In the genomic region with DNA sequence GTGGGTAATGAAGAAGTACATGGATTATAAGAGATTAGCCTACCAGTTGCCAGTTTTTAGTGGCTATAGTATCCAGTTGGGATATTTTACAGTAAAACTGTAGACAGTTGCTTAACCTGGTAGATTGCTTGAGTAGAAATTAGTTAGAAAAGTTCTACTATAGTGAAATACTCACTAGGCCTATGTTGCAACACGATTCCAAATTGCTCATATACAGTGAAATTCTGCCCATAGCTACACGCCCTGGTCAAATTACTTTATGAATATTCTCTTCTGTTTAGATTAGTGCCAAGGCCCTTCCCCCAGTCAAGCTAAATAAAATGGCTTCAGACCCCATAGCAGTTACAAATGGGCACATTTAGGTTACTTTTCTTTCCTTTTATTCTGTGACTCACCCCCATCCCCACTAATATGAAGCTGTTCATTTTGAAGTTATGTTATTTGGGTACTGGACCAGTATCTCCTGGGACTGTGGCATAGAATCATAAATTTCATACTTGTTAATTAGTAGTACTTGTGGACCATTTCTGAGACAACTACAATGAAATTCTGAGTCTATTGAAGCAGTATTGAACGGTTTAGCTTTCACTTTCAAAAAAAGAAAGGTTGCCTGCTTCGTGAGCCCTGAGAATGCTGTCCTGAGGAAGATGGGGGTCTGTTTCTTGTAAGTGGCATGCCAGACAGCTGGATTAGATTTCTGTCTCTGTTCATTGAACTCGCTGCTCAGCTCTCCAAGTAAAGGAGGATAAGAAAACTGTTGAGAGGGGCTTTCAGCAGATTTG, we compare ENCODE assay signal across 12 cellular contexts.
DNase-seq lines count a peak whose midpoint lies in the region; ATAC-seq and TF ChIP-seq lines count a peak whose summit lies in the region.
"Had no signal": no experiment of that assay in that cellular context is flagged by ENCODE, and none has a peak within 500 bp of the region (broad histone marks: within the 10 kb centered on the region; RNA-seq: fewer than 3 reads in every experiment).

No MANE protein-coding gene starts in this region.

- no peaks in the 10 kb centered on the region for H4K20me1 ChIP-seq in OCI-LY7 (ENCODE audit: insufficient read depth, low read length)

- H3K9me3 ChIP-seq in left ventricle myocardium inferior (replicated peaks) (no peaks in the 10 kb centered on the region), adipocyte (ENCODE audit: control insufficient read depth, low read length) (no peaks in the 10 kb centered on the region), OCI-LY7 (ENCODE audit: low read length) (no peaks in the 10 kb centered on the region)
- H3K9me3 ChIP-seq: spleen had no signal

- CTCF ChIA-PET in OCI-LY7 (lab: Charles Lee; ENCODE audit: unreplicated experiment): no interaction called here

- H3K9ac ChIP-seq in adipocyte (ENCODE audit: low read length): peak overlapping the region; percentile 7

- no peak for TF ChIP-seq CTCF in left ventricle myocardium inferior (IDR thresholded peaks at IDR 0.05; ENCODE audit: borderline replicate concordance)
- no peak for TF ChIP-seq CTCF in foreskin fibroblast (IDR thresholded peaks at IDR 0.05; ENCODE audit: low read depth, low read length)
- TF ChIP-seq CTCF in OCI-LY7 (conservative IDR thresholded peaks at IDR 0.05; ENCODE audit: low read length): no peak

- no peaks in the 10 kb centered on the region for H3K36me3 ChIP-seq in left ventricle myocardium inferior
- H3K36me3 ChIP-seq in adipocyte (ENCODE audit: control insufficient read depth, insufficient read depth, low read length, severe bottlenecking): no peaks in the 10 kb centered on the region
- H3K36me3 ChIP-seq in OCI-LY7 (ENCODE audit: insufficient read depth, low read length): no peaks in the 10 kb centered on the region
- H3K36me3 ChIP-seq: spleen had no signal

- BruUV-seq in OCI-LY7 (replicated peaks; lab: Mats Ljungman, UMichigan): no TSS peak

- no peak overlapping the region for H2AFZ ChIP-seq in OCI-LY7 (ENCODE audit: low read length)

- no peaks in the 10 kb centered on the region for H3K9me2 ChIP-seq in OCI-LY7 (ENCODE audit: insufficient read depth, low read length)

- ATAC-seq in left cardiac atrium: no peak
- ATAC-seq in GM21576 (IDR thresholded peaks at IDR 0.05; ENCODE audit: unreplicated experiment): no peak
- ATAC-seq: activated naive CD4-positive, alpha-beta T cell treated with anti-CD3 and anti-CD28 coated beads, Interleukin-2, amount 50 U/mL, for 72 hours had no signal

- no peaks in the 10 kb centered on the region for H3K27me3 ChIP-seq in left ventricle myocardium inferior (ENCODE audit: low read depth)
- no peaks in the 10 kb centered on the region for H3K27me3 ChIP-seq in adipocyte (replicated peaks; ENCODE audit: control insufficient read depth, insufficient read depth, low read length)
- H3K27me3 ChIP-seq: spleen had no signal

- H3K4me1 ChIP-seq in left ventricle myocardium inferior (no peaks in the 10 kb centered on the region), adipocyte (ENCODE audit: control insufficient read depth, insufficient read depth, low read length) (peaks cover 13% of the 10 kb centered on the region), OCI-LY7 (ENCODE audit: insufficient read depth, low read length, poor library complexity, severe bottlenecking) (no peaks in the 10 kb centered on the region)
- H3K4me1 ChIP-seq: spleen had no signal

- no peak overlapping the region for H3K27ac ChIP-seq in left ventricle myocardium inferior (replicated peaks)
- H3K27ac ChIP-seq in OCI-LY7 (ENCODE audit: low read depth, low read length, poor library complexity, severe bottlenecking): no peak overlapping the region
- H3K27ac ChIP-seq: spleen had no signal

- peak overlapping the region; percentile 15 for H3K4me3 ChIP-seq in left ventricle myocardium inferior
- H3K4me3 ChIP-seq in adipocyte (ENCODE audit: low read length): peak overlapping the region; percentile 67
- H3K4me3 ChIP-seq in foreskin fibroblast (ENCODE audit: low read depth in 1 of 2, low read length in 2 of 2): peak overlapping the region; percentile 25 to 44
- H3K4me3 ChIP-seq in OCI-LY7 (ENCODE audit: low read depth, low read length, poor library complexity, severe bottlenecking): no peak overlapping the region
- H3K4me3 ChIP-seq: spleen had no signal

- no peaks in the 10 kb centered on the region for H3K79me2 ChIP-seq in OCI-LY7 (ENCODE audit: insufficient read depth, low read depth, low read length)

- no peak overlapping the region for H3K4me2 ChIP-seq in OCI-LY7 (ENCODE audit: low read length)

- POLR2A ChIA-PET in OCI-LY7 (lab: Charles Lee): no interaction called here

- intact Hi-C loops in left ventricle myocardium inferior (cut with micrococcal nuclease) (no loop called here), left cardiac atrium (cut with DNase I) (no loop called here), OCI-LY7 (cut with micrococcal nuclease; ENCODE audit: unreplicated experiment) (no loop called here)

- DNase-seq in left ventricle myocardium inferior (no peak), left cardiac atrium (no peak), adipocyte (ENCODE audit: low read depth) (peak; percentile 82), foreskin fibroblast (peak; percentile 21 to 71), OCI-LY7 (ENCODE audit: low spot score) (no peak), NCI-H82 (lab: John Stamatoyannopoulos, UW) (no peak)
- DNase-seq in stimulated activated naive CD4-positive, alpha-beta T cell (lab: John Stamatoyannopoulos, UW): no peak
- DNase-seq: DMS153, NCI-H1048, spleen had no signal

Comparison
In these comparisons a context has a peak if more than half of its experiments do, and no peak if none do; other contexts are left out.
1. DNase-seq: peak in adipocyte (single experiment) and foreskin fibroblast (2 of 2); none in left ventricle myocardium inferior (single experiment), left cardiac atrium (single experiment), OCI-LY7 (single experiment), NCI-H82 (single experiment) and stimulated activated naive CD4-positive, alpha-beta T cell (0 of 6).